Comparison of ENCODE assay signal across 1 cellular context in the genomic region with DNA sequence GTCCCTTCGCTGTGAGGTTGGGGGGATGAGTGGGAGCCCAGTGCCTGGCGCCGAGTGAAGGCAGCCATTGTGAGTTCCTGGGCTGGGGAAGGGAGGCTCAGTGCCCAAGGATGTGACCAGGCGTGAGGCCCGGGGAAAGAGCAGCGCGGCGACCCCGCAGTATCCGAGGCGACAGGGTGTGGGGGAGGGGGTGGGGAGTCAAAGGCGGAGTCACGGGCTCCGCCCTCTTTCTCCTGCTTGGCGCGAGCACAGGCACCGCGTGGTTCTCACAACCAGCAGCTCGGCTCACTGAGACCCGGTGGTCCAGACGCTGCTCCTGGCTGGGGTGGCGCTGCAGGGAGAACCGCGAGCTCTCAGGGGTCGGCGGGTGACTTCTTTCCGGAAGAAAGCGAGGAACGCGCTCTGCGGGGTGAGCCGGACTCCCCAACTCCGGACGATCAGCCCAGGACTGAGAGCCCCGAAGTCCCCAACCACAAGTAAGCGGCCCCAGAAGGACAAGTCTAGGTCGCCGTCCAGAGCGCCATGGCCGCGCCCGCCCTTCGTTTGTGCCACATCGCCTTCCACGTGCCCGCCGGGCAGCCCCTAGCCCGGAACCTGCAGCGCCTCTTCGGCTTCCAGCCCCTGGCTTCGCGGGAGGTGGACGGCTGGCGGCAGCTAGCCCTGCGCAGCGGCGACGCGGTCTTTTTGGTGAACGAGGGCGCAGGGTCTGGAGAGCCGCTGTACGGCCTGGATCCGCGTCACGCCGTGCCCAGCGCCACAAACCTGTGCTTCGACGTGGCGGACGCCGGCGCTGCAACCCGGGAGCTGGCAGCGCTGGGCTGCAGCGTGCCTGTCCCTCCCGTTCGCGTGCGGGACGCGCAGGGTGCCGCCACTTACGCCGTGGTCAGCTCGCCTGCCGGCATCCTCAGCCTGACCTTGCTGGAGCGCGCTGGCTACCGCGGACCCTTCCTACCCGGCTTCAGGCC.
TF ChIP-seq lines count a peak whose summit lies in the region.

A gene (plus strand): TSS at position 269 of the 965 bp plus-strand sequence. CDS start 254 bp downstream, at position 523.

TF ChIP-seq in HepG2, 621 proteins besides CTCF, POLR2A, EP300 and RAD21 (continued from another document):
- TF ChIP-seq, protein P1, sequence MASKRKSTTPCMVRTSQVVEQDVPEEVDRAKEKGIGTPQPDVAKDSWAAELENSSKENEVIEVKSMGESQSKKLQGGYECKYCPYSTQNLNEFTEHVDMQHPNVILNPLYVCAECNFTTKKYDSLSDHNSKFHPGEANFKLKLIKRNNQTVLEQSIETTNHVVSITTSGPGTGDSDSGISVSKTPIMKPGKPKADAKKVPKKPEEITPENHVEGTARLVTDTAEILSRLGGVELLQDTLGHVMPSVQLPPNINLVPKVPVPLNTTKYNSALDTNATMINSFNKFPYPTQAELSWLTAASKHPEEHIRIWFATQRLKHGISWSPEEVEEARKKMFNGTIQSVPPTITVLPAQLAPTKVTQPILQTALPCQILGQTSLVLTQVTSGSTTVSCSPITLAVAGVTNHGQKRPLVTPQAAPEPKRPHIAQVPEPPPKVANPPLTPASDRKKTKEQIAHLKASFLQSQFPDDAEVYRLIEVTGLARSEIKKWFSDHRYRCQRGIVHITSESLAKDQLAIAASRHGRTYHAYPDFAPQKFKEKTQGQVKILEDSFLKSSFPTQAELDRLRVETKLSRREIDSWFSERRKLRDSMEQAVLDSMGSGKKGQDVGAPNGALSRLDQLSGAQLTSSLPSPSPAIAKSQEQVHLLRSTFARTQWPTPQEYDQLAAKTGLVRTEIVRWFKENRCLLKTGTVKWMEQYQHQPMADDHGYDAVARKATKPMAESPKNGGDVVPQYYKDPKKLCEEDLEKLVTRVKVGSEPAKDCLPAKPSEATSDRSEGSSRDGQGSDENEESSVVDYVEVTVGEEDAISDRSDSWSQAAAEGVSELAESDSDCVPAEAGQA (IDR thresholded peaks at IDR 0.05; ENCODE audit: low read depth): no peak
- TF ChIP-seq, protein P1 (CRISPR knock-in tag; IDR thresholded peaks at IDR 0.05; ENCODE audit: borderline replicate concordance): no peak
- TF ChIP-seq ZNF776 (CRISPR knock-in tag; IDR thresholded peaks at IDR 0.05): no peak
- TF ChIP-seq PCBP1 (IDR thresholded peaks at IDR 0.05; ENCODE audit: borderline replicate concordance, low read depth, low read length): 0 out of 2 replicates have a peak, but pooled peaks have one; percentile 33
TF ChIP-seq in HepG2: peak in this region for 4.
